1 cellular context compared by ENCODE assay signal in genomic region chr7:16660702-16661464, GRCh38.
A peak's percentile ranks its signal among the peaks of the same experiment; 100 is the strongest.
TF ChIP-seq lines count a peak whose summit lies in the region.

No MANE protein-coding gene starts in this region.

TF ChIP-seq in K562, 482 proteins besides CTCF, POLR2A, EP300 and RAD21 (continued from another document and continues in another):
- TF ChIP-seq ZHX1 (conservative IDR thresholded peaks at IDR 0.05; ENCODE audit: low read length) (no peak), GATAD2B (IDR thresholded peaks at IDR 0.05; ENCODE audit: borderline replicate concordance) (peak; percentile 78), GABPA (tag; conservative IDR thresholded peaks at IDR 0.05; ENCODE audit: low read depth) (0 out of 2 replicates have a peak, but pooled peaks have one; percentile 11), CHAMP1 (IDR thresholded peaks at IDR 0.05) (peak; percentile 51; the same call in 1 of the 2 replicates), BHLHE40 (IDR thresholded peaks at IDR 0.05; ENCODE audit: low read length) (no peak), NR2C1 (IDR thresholded peaks at IDR 0.05) (peak; percentile 45; the same call in 1 of the 2 replicates), NR2C1 (tag; IDR thresholded peaks at IDR 0.05) (no peak), TBL1XR1 (IDR thresholded peaks at IDR 0.05; ENCODE audit: low read length in 2 of 2) (peak in 1 of 2 experiments; percentile 89; a peak in 2 of 4 replicates), EP400 (IDR thresholded peaks at IDR 0.05) (peak; percentile 83), MED1 (CRISPR knock-in tag; IDR thresholded peaks at IDR 0.05; ENCODE audit: borderline replicate concordance) (no peak), ZNF408 (CRISPR knock-in tag; IDR thresholded peaks at IDR 0.05; ENCODE audit: low read depth) (no peak), USF2 (CRISPR knock-in tag; IDR thresholded peaks at IDR 0.05) (no peak), ZNF134 (CRISPR knock-in tag; conservative IDR thresholded peaks at IDR 0.05) (no peak), ZBTB2 (IDR thresholded peaks at IDR 0.05) (0 out of 2 replicates have a peak, but pooled peaks have one; percentile 59), ZNF511 (CRISPR knock-in tag; IDR thresholded peaks at IDR 0.05) (no peak), NR4A1 (CRISPR knock-in tag; IDR thresholded peaks at IDR 0.05) (no peak), NR4A1 (tag; IDR thresholded peaks at IDR 0.05) (no peak), TAF9B (IDR thresholded peaks at IDR 0.05; ENCODE audit: partially characterized antibody) (peak; percentile 39), ZNF224 (CRISPR knock-in tag; IDR thresholded peaks at IDR 0.05) (no peak), ZBTB8A (IDR thresholded peaks at IDR 0.05; ENCODE audit: partially characterized antibody) (no peak), NFE2 (IDR thresholded peaks at IDR 0.05; ENCODE audit: low read depth) (peak; percentile 48; the same call in 1 of the 2 replicates), DPF2 (IDR thresholded peaks at IDR 0.05) (peak; percentile 88), LEF1 (IDR thresholded peaks at IDR 0.05) (0 out of 2 replicates have a peak, but pooled peaks have one; percentile 36), ZNF695 (CRISPR knock-in tag; IDR thresholded peaks at IDR 0.05) (no peak), ZEB2 (IDR thresholded peaks at IDR 0.05) (peak; percentile 86), REST (CRISPR knock-in tag; IDR thresholded peaks at IDR 0.05; ENCODE audit: low read depth) (no peak), NELFE (IDR thresholded peaks at IDR 0.05; ENCODE audit: insufficient read depth, insufficient read length) (no peak), TCFL5 (CRISPR knock-in tag; conservative IDR thresholded peaks at IDR 0.05) (no peak), ZNF507 (tag; conservative IDR thresholded peaks at IDR 0.05) (no peak), ZNF431 (CRISPR knock-in tag; IDR thresholded peaks at IDR 0.05) (no peak), ARID3A (IDR thresholded peaks at IDR 0.05; ENCODE audit: borderline replicate concordance, low read depth, low read length) (peak; percentile 69; the same call in 1 of the 2 replicates), JUN (IDR thresholded peaks at IDR 0.05; ENCODE audit: borderline replicate concordance, low read depth, low read length) (peak; percentile 88), JUN (CRISPR knock-in tag; IDR thresholded peaks at IDR 0.05; ENCODE audit: borderline replicate concordance) (no peak), NCOA6 (IDR thresholded peaks at IDR 0.05) (no peak), SRF (CRISPR knock-in tag; IDR thresholded peaks at IDR 0.05) (peak in 1 of 2 experiments; percentile 85; a peak in 2 of 4 replicates), PRPF4 (IDR thresholded peaks at IDR 0.05; ENCODE audit: insufficient read depth, low read depth, low read length, poor library complexity, severe bottlenecking) (no peak), ZNF12 (CRISPR knock-in tag; IDR thresholded peaks at IDR 0.05) (no peak), TCF7L2 (IDR thresholded peaks at IDR 0.05; ENCODE audit: low read depth, low read length) (no peak), NR2C2 (CRISPR knock-in tag; IDR thresholded peaks at IDR 0.05) (no peak), NR2C2 (tag; IDR thresholded peaks at IDR 0.05) (peak; percentile 42; the same call in 1 of the 2 replicates), CXXC5 (CRISPR knock-in tag; IDR thresholded peaks at IDR 0.05) (peak; percentile 33; the same call in 1 of the 2 replicates), ELF1 (tag; IDR thresholded peaks at IDR 0.05) (no peak), FOXA3 (CRISPR knock-in tag; conservative IDR thresholded peaks at IDR 0.05 in 1 of 2, IDR thresholded peaks at IDR 0.05 in 1 of 2) (peak in 1 of 2 experiments; percentile 7; a peak in 2 of 4 replicates), MCM7 (IDR thresholded peaks at IDR 0.05) (no peak), ZNF143 (CRISPR knock-in tag; IDR thresholded peaks at IDR 0.05) (no peak), ZNF639 (CRISPR knock-in tag; conservative IDR thresholded peaks at IDR 0.05 in 1 of 2, IDR thresholded peaks at IDR 0.05 in 1 of 2) (peak in 1 of 2 experiments; percentile 50; a peak in 1 of 4 replicates), FOS (IDR thresholded peaks at IDR 0.05; ENCODE audit: extremely low read depth, insufficient read length) (peak; percentile 49), CEBPB (tag; IDR thresholded peaks at IDR 0.05) (peak; percentile 87), MYC (IDR thresholded peaks at IDR 0.05; ENCODE audit: low read depth, low read length) (peak; percentile 86), MYC (CRISPR knock-in tag; IDR thresholded peaks at IDR 0.05; ENCODE audit: borderline replicate concordance, low read depth) (no peak), TAF7 (tag; IDR thresholded peaks at IDR 0.05) (no peak), NCOA2 (IDR thresholded peaks at IDR 0.05; ENCODE audit: partially characterized antibody in 2 of 2) (peak in 1 of 2 experiments; percentile 42), DMBX1 (CRISPR knock-in tag; IDR thresholded peaks at IDR 0.05; ENCODE audit: borderline replicate concordance) (no peak), SMARCA4 (IDR thresholded peaks at IDR 0.05) (peak; percentile 87), MEF2A (IDR thresholded peaks at IDR 0.05; ENCODE audit: control insufficient read depth, low read depth, low read length) (peak; percentile 98), SPI1 (IDR thresholded peaks at IDR 0.05; ENCODE audit: borderline replicate concordance, low read depth, low read length) (no peak), ZNF444 (CRISPR knock-in tag; IDR thresholded peaks at IDR 0.05) (no peak), ZNF354B (CRISPR knock-in tag; IDR thresholded peaks at IDR 0.05) (no peak), CBFA2T3 (IDR thresholded peaks at IDR 0.05) (0 out of 2 replicates have a peak, but pooled peaks have one; percentile 14)
